In genomic region chr10:94640562-94640961, GRCh38 we compare ENCODE assay signal across 8 cellular contexts. TPM values are rescaled to one million over a fixed set of nuclear protein-coding genes. Genes with fewer than 3 reads are reported as not detected.
"Had no signal": no experiment of that assay in that cellular context is flagged by ENCODE, and none has a peak within 500 bp of the region (broad histone marks: within the 10 kb centered on the region; RNA-seq: fewer than 3 reads in every experiment).

No MANE protein-coding gene starts in this region.

- H3K27ac Mint-ChIP-seq: GM23338, HFFc6 had no signal

- H3K4me1 ChIP-seq: HAP-1 had no signal

- FAIRE-seq: H1, HTR-8/SVneo, K562 had no signal

- H2AFZ ChIP-seq: GM23338 had no signal

- H3K4me2 ChIP-seq: GM23338 had no signal

- H3K4me3 ChIP-seq: GM23338, HAP-1, K562 had no signal

- H3K4me1 Mint-ChIP-seq: GM23338 had no signal

- H3K36me3 ChIP-seq: HAP-1 had no signal

- H3K4me3 Mint-ChIP-seq: GM23338, HFFc6 had no signal

- DNase-seq: H7, HFFc6, IMR-90 had no signal

RNA-seq across cellular contexts. Expression of gene CYP2C18, which starts 43.0 kb away (rescaled TPM):
- total RNA-seq: H1, H7, HFFc6, IMR-90, K562 had no signal
- polyA plus RNA-seq: IMR-90, K562 had no signal
